Comparison of ENCODE assay signal across 2 cellular contexts in genomic region chr13:66459143-66459542, GRCh38.
TF ChIP-seq lines count a peak whose summit lies in the region.

No MANE protein-coding gene starts in this region.

TF ChIP-seq in IMR-90, 13 proteins besides CTCF, POLR2A, EP300 and RAD21:
- TF ChIP-seq MAFK (IDR thresholded peaks at IDR 0.05; ENCODE audit: low read depth, low read length): peak; percentile 77
- TF ChIP-seq RCOR1 (IDR thresholded peaks at IDR 0.05; ENCODE audit: insufficient replicate concordance, low read length): no peak

TF ChIP-seq in H1, 55 proteins besides CTCF, POLR2A, EP300 and RAD21:
- TF ChIP-seq HDAC6 (IDR thresholded peaks at IDR 0.05; ENCODE audit: low read depth, low read length) (no peak), ZNF274 (IDR thresholded peaks at IDR 0.05; ENCODE audit: borderline replicate concordance, extremely low read depth, low read length) (no peak), BRCA1 (IDR thresholded peaks at IDR 0.05; ENCODE audit: low read depth, low read length) (no peak)
